ENCODE assay signal across 1 cellular context in genomic region chr3:8724108-8724752, GRCh38.
TF ChIP-seq lines count a peak whose summit lies in the region.

No MANE protein-coding gene starts in this region.

TF ChIP-seq in HepG2, 621 proteins besides CTCF, POLR2A, EP300 and RAD21 (continued from another document):
- TF ChIP-seq RERE (CRISPR knock-in tag; IDR thresholded peaks at IDR 0.05; ENCODE audit: low read depth) (no peak), MAFK (conservative IDR thresholded peaks at IDR 0.05 in 1 of 2, IDR thresholded peaks at IDR 0.05 in 1 of 2; ENCODE audit: low read length in 2 of 2) (peak in 1 of 2 experiments; percentile 25; a peak in 1 of 4 replicates), MAFF (IDR thresholded peaks at IDR 0.05; ENCODE audit: low read depth, low read length) (peak; percentile 31; the same call in 1 of the 2 replicates), NFE2 (CRISPR knock-in tag; IDR thresholded peaks at IDR 0.05) (no peak), POLR2AphosphoS2 (IDR thresholded peaks at IDR 0.05; ENCODE audit: low read depth, low read length) (no peak), ZNF607 (CRISPR knock-in tag; IDR thresholded peaks at IDR 0.05; ENCODE audit: borderline replicate concordance) (no peak), HES4 (CRISPR knock-in tag; IDR thresholded peaks at IDR 0.05; ENCODE audit: borderline replicate concordance) (no peak), HBP1 (CRISPR knock-in tag; IDR thresholded peaks at IDR 0.05; ENCODE audit: low read depth) (no peak), HMG20A (CRISPR knock-in tag; IDR thresholded peaks at IDR 0.05; ENCODE audit: borderline replicate concordance) (no peak)
